In genomic region chr2:71298914-71299313, GRCh38 we compare ENCODE assay signal across 16 cellular contexts.
"Had no signal": no experiment of that assay in that cellular context is flagged by ENCODE, and none has a peak within 500 bp of the region (broad histone marks: within the 10 kb centered on the region; RNA-seq: fewer than 3 reads in every experiment).

No MANE protein-coding gene starts in this region.

- H3K27ac Mint-ChIP-seq: mesothelial cell of epicardium, naive B cell had no signal

- H3K9me3 Mint-ChIP-seq: mesothelial cell of epicardium, naive B cell had no signal

- H3K4me1 Mint-ChIP-seq: mesothelial cell of epicardium, naive B cell had no signal

- H3K27me3 ChIP-seq: dorsolateral prefrontal cortex, esophagus squamous epithelium, gastrocnemius medialis, heart right ventricle, left lung had no signal

- H3K4me3 ChIP-seq: coronary artery, dorsolateral prefrontal cortex, esophagus squamous epithelium, gastrocnemius medialis, heart right ventricle, left lung, lower lobe of right lung, mucosa of descending colon had no signal

- H3K36me3 ChIP-seq: esophagus squamous epithelium, gastrocnemius medialis, heart right ventricle, left lung, lower lobe of right lung had no signal

- H3K27ac ChIP-seq: coronary artery, esophagus squamous epithelium, gastrocnemius medialis, heart right ventricle, left lung, lower lobe of right lung had no signal

- H3K36me3 Mint-ChIP-seq: mesothelial cell of epicardium, naive B cell had no signal

- H3K4me1 ChIP-seq: esophagus squamous epithelium, left lung, lower lobe of right lung had no signal

- ATAC-seq: heart right ventricle, left cardiac atrium, left ventricle myocardium superior, lower lobe of right lung had no signal

- H3K27me3 Mint-ChIP-seq: naive B cell had no signal

- H3K4me3 Mint-ChIP-seq: mesothelial cell of epicardium, naive B cell had no signal

- DNase-seq: dorsolateral prefrontal cortex; effector CD4-positive, alpha-beta T cell; effector memory CD4-positive, alpha-beta T cell; esophagus squamous epithelium; gastrocnemius medialis; glutamatergic neuron; head of caudate nucleus; heart right ventricle; left cardiac atrium; left lung; left ventricle myocardium superior; lower lobe of right lung had no signal

- H3K9me3 ChIP-seq: esophagus squamous epithelium, gastrocnemius medialis, heart right ventricle, left lung, lower lobe of right lung, mucosa of descending colon had no signal
